ENCODE assay signal across 8 cellular contexts in the genomic region with DNA sequence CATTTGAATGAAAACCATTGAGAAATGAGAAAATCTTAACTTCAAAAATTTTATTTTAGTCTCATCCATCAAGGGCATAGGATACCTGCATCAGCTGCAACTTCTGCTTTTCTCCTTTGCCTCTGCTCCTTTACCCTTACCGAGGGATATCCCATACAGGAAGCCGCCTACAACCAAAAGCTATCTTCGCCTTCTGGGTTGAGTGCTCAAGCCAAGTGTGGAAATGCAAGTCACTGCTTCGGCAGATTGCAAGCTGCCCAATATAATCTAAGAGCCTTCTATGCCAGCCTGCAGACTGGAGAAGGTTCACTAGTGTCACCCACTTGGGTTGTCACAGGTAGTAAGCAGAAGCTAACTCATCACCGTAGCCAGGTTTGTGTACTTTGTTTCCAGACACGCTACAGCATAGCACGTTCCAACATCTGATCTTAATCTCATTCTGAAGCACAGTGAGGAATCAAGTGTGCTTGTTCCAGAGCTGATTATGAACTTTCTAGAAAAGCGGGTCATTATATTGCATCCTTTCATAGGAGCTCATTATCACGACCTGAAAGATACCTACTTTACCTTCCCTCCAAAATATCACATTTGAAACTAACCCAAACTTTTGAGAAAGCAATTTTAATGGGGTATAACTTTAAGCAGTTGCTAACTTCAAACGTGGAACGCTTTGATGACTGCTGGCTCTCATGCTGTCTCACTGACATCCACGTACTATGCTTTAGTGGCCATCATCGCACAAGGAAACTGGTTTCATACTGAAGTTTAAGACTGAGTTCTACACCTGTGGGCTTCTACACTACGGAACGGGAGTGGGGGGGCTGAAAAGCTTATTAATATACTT. TPM values are rescaled to one million over a fixed set of nuclear protein-coding genes. Genes with fewer than 3 reads are reported as not detected.
DNase-seq lines count a peak whose midpoint lies in the region; ATAC-seq and TF ChIP-seq lines count a peak whose summit lies in the region.

No MANE protein-coding gene starts in this region.

- H3K27me3 ChIP-seq in cardiac muscle cell: no peaks in the 10 kb centered on the region

- H3K27ac ChIP-seq in cardiac muscle cell (peak overlapping the region; percentile 36), skin epidermis (peak overlapping the region in 11 of 21 experiments; percentile 1 to 99 (median 56))

- peak overlapping the region; percentile 94 for H3K4me3 Mint-ChIP-seq in WTC11

- peaks cover 13% of the 10 kb centered on the region for H3K4me1 ChIP-seq in cardiac muscle cell (ENCODE audit: low read depth)

- peak in 1 of 2 donors; percentile 55 for DNase-seq in cardiac muscle cell (ENCODE audit: low read depth in 1 of 2, low spot score in 1 of 2)
- DNase-seq in cardiac septum (ENCODE audit: low spot score): no peak
- no peak for DNase-seq in WTC11 (ENCODE audit: low spot score)
- DNase-seq in fibroblast of villous mesenchyme (ENCODE audit: low read depth): no peak
- no peak for DNase-seq in ecto neural progenitor cell (ENCODE audit: low spot score)

- CTCF ChIA-PET in WTC11 (lab: Charles Lee): interaction anchor here (1.2 to 7.8 kb wide), 6 partner anchors 12 to 176 kb away, joined by 4 to 72 read pairs (median 6); a partner anchor contains a TSS

- H3K4me3 ChIP-seq in cardiac muscle cell: no peak overlapping the region
- H3K4me3 ChIP-seq in fibroblast of villous mesenchyme (ENCODE audit: low read depth, low read length): peak overlapping the region; percentile 94
- peak overlapping the region; percentile 76 to 98 (median 94) for H3K4me3 ChIP-seq in skin epidermis

- H3K4me1 Mint-ChIP-seq in WTC11: peaks cover 38% of the 10 kb centered on the region

- no peak for ATAC-seq in WTC11
- ATAC-seq in GM21528 (IDR thresholded peaks at IDR 0.05; ENCODE audit: low FRiP score, unreplicated experiment): no peak
- no peak for ATAC-seq in HG02610 (IDR thresholded peaks at IDR 0.05; ENCODE audit: unreplicated experiment)

- H3K9me3 ChIP-seq in cardiac muscle cell (ENCODE audit: low read depth): no peaks in the 10 kb centered on the region

- peak overlapping the region; percentile 55 for H3K27ac Mint-ChIP-seq in WTC11

- H3K27me3 Mint-ChIP-seq in WTC11 (ENCODE audit: low read depth): peaks cover 4% of the 10 kb centered on the region

- POLR2A ChIA-PET in WTC11 (lab: Charles Lee): interaction anchor here (0.5 to 4.0 kb wide), 5 partner anchors 9 to 198 kb away, joined by 3 to 22 read pairs (median 4); a partner anchor contains a TSS

- H3K36me3 Mint-ChIP-seq in WTC11: peaks cover 28% of the 10 kb centered on the region

- TF ChIP-seq CTCF in cardiac muscle cell (IDR thresholded peaks at IDR 0.05; ENCODE audit: low read depth, low read length) (no peak), WTC11 (IDR thresholded peaks at IDR 0.05) (no peak), fibroblast of villous mesenchyme (IDR thresholded peaks at IDR 0.05; ENCODE audit: insufficient read depth, low read depth, low read length) (no peak)

- intact Hi-C loops in cardiac septum (cut with DNase I): no loop called here

- no peaks in the 10 kb centered on the region for H3K9me3 Mint-ChIP-seq in WTC11

- H3K36me3 ChIP-seq in cardiac muscle cell: peaks cover 27% of the 10 kb centered on the region

TF ChIP-seq in WTC11, 78 proteins besides CTCF, POLR2A, EP300 and RAD21 (continues in another document):
- TF ChIP-seq, protein P1, sequence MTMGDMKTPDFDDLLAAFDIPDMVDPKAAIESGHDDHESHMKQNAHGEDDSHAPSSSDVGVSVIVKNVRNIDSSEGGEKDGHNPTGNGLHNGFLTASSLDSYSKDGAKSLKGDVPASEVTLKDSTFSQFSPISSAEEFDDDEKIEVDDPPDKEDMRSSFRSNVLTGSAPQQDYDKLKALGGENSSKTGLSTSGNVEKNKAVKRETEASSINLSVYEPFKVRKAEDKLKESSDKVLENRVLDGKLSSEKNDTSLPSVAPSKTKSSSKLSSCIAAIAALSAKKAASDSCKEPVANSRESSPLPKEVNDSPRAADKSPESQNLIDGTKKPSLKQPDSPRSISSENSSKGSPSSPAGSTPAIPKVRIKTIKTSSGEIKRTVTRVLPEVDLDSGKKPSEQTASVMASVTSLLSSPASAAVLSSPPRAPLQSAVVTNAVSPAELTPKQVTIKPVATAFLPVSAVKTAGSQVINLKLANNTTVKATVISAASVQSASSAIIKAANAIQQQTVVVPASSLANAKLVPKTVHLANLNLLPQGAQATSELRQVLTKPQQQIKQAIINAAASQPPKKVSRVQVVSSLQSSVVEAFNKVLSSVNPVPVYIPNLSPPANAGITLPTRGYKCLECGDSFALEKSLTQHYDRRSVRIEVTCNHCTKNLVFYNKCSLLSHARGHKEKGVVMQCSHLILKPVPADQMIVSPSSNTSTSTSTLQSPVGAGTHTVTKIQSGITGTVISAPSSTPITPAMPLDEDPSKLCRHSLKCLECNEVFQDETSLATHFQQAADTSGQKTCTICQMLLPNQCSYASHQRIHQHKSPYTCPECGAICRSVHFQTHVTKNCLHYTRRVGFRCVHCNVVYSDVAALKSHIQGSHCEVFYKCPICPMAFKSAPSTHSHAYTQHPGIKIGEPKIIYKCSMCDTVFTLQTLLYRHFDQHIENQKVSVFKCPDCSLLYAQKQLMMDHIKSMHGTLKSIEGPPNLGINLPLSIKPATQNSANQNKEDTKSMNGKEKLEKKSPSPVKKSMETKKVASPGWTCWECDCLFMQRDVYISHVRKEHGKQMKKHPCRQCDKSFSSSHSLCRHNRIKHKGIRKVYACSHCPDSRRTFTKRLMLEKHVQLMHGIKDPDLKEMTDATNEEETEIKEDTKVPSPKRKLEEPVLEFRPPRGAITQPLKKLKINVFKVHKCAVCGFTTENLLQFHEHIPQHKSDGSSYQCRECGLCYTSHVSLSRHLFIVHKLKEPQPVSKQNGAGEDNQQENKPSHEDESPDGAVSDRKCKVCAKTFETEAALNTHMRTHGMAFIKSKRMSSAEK (CRISPR knock-in tag; IDR thresholded peaks at IDR 0.05; ENCODE audit: borderline replicate concordance): peak; percentile 74
- peak; percentile 64 for TF ChIP-seq NFATC4 (CRISPR knock-in tag; IDR thresholded peaks at IDR 0.05)
- TF ChIP-seq, protein P2, sequence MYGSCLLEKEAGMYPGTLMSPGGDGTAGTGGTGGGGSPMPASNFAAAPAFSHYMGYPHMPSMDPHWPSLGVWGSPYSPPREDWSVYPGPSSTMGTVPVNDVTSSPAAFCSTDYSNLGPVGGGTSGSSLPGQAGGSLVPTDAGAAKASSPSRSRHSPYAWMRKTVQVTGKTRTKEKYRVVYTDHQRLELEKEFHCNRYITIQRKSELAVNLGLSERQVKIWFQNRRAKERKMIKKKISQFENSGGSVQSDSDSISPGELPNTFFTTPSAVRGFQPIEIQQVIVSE (CRISPR knock-in tag; IDR thresholded peaks at IDR 0.05; ENCODE audit: borderline replicate concordance): no peak
- peak; percentile 32; the same call in 1 of the 2 replicates for TF ChIP-seq PRRX2 (CRISPR knock-in tag; IDR thresholded peaks at IDR 0.05)
- peak; percentile 56 for TF ChIP-seq EMX1 (CRISPR knock-in tag; IDR thresholded peaks at IDR 0.05)
- no peak for TF ChIP-seq ZNF121 (CRISPR knock-in tag; IDR thresholded peaks at IDR 0.05)
- TF ChIP-seq, protein P3, sequence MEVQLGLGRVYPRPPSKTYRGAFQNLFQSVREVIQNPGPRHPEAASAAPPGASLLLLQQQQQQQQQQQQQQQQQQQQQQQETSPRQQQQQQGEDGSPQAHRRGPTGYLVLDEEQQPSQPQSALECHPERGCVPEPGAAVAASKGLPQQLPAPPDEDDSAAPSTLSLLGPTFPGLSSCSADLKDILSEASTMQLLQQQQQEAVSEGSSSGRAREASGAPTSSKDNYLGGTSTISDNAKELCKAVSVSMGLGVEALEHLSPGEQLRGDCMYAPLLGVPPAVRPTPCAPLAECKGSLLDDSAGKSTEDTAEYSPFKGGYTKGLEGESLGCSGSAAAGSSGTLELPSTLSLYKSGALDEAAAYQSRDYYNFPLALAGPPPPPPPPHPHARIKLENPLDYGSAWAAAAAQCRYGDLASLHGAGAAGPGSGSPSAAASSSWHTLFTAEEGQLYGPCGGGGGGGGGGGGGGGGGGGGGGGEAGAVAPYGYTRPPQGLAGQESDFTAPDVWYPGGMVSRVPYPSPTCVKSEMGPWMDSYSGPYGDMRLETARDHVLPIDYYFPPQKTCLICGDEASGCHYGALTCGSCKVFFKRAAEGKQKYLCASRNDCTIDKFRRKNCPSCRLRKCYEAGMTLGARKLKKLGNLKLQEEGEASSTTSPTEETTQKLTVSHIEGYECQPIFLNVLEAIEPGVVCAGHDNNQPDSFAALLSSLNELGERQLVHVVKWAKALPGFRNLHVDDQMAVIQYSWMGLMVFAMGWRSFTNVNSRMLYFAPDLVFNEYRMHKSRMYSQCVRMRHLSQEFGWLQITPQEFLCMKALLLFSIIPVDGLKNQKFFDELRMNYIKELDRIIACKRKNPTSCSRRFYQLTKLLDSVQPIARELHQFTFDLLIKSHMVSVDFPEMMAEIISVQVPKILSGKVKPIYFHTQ (CRISPR knock-in tag; IDR thresholded peaks at IDR 0.05): peak; percentile 55
- TF ChIP-seq, protein P4, sequence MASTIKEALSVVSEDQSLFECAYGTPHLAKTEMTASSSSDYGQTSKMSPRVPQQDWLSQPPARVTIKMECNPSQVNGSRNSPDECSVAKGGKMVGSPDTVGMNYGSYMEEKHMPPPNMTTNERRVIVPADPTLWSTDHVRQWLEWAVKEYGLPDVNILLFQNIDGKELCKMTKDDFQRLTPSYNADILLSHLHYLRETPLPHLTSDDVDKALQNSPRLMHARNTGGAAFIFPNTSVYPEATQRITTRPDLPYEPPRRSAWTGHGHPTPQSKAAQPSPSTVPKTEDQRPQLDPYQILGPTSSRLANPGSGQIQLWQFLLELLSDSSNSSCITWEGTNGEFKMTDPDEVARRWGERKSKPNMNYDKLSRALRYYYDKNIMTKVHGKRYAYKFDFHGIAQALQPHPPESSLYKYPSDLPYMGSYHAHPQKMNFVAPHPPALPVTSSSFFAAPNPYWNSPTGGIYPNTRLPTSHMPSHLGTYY (CRISPR knock-in tag; IDR thresholded peaks at IDR 0.05): peak; percentile 89; the same call in 1 of the 2 replicates
- 0 out of 2 replicates have a peak, but pooled peaks have one; percentile 18 for TF ChIP-seq SP1 (CRISPR knock-in tag; conservative IDR thresholded peaks at IDR 0.05)
- TF ChIP-seq ZNF416 (CRISPR knock-in tag; IDR thresholded peaks at IDR 0.05): 0 out of 2 replicates have a peak, but pooled peaks have one; percentile 3
- peak; percentile 58 for TF ChIP-seq ZNF671 (CRISPR knock-in tag; IDR thresholded peaks at IDR 0.05)

RNA-seq across cellular contexts. Expression of a gene that starts 8.0 kb away (rescaled TPM):
- total RNA-seq in cardiac muscle cell: 34.2 and 37.8 TPM in 2 replicates
- 20.5 and 35.9 TPM in 2 replicates for polyA plus RNA-seq in cardiac muscle cell
- total RNA-seq in cardiac septum: 16.8 TPM
- 35.0 to 37.8 TPM (median 35.4 TPM) in 3 replicates for total RNA-seq in WTC11 (2021)
- 19.9 and 23.5 TPM in 2 replicates for total RNA-seq in fibroblast of villous mesenchyme

RNA-seq across cellular contexts. Expression of a gene that starts 11.6 kb away (rescaled TPM):
- total RNA-seq in cardiac muscle cell: 35.1 and 54.0 TPM in 2 replicates
- 42.4 and 74.4 TPM in 2 replicates for polyA plus RNA-seq in cardiac muscle cell
- 11.5 TPM for total RNA-seq in cardiac septum
- 42.2 to 49.9 TPM (median 49.4 TPM) in 3 replicates for total RNA-seq in WTC11 (2021)
- total RNA-seq in fibroblast of villous mesenchyme: 36.7 and 49.3 TPM in 2 replicates

RNA-seq across cellular contexts. Expression of a gene that starts 55.4 kb away (rescaled TPM):
- 0.09 and 0.21 TPM in 2 replicates for total RNA-seq in cardiac muscle cell
- polyA plus RNA-seq in cardiac muscle cell: 0.40 and 1.6 TPM in 2 replicates
- total RNA-seq in cardiac septum: 5.7 TPM
- 9.5 to 11.2 TPM (median 10.6 TPM) in 3 replicates for total RNA-seq in WTC11 (2021)
- total RNA-seq in fibroblast of villous mesenchyme: 0.32 and 1.3 TPM in 2 replicates
